In genomic region chr15:100918690-100919480, GRCh38 we compare ENCODE assay signal across 1 cellular context.
TF ChIP-seq lines count a peak whose summit lies in the region.

A gene with protein sequence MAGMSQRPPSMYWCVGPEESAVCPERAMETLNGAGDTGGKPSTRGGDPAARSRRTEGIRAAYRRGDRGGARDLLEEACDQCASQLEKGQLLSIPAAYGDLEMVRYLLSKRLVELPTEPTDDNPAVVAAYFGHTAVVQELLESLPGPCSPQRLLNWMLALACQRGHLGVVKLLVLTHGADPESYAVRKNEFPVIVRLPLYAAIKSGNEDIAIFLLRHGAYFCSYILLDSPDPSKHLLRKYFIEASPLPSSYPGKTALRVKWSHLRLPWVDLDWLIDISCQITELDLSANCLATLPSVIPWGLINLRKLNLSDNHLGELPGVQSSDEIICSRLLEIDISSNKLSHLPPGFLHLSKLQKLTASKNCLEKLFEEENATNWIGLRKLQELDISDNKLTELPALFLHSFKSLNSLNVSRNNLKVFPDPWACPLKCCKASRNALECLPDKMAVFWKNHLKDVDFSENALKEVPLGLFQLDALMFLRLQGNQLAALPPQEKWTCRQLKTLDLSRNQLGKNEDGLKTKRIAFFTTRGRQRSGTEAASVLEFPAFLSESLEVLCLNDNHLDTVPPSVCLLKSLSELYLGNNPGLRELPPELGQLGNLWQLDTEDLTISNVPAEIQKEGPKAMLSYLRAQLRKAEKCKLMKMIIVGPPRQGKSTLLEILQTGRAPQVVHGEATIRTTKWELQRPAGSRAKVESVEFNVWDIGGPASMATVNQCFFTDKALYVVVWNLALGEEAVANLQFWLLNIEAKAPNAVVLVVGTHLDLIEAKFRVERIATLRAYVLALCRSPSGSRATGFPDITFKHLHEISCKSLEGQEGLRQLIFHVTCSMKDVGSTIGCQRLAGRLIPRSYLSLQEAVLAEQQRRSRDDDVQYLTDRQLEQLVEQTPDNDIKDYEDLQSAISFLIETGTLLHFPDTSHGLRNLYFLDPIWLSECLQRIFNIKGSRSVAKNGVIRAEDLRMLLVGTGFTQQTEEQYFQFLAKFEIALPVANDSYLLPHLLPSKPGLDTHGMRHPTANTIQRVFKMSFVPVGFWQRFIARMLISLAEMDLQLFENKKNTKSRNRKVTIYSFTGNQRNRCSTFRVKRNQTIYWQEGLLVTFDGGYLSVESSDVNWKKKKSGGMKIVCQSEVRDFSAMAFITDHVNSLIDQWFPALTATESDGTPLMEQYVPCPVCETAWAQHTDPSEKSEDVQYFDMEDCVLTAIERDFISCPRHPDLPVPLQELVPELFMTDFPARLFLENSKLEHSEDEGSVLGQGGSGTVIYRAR (N-terminal part only) (plus strand): TSS chr15:100919357. CDS start chr15:100924633, 5,276 bp downstream.

TF ChIP-seq in A549, 52 proteins besides CTCF, POLR2A, EP300 and RAD21 (continued from another document):
- peak; percentile 82; the same call in 1 of the 2 replicates for TF ChIP-seq HMGXB4 (CRISPR knock-in tag; IDR thresholded peaks at IDR 0.05; ENCODE audit: borderline replicate concordance)
- no peak for TF ChIP-seq HOXB13 (CRISPR knock-in tag; IDR thresholded peaks at IDR 0.05; ENCODE audit: low read depth)
- TF ChIP-seq, protein P1, sequence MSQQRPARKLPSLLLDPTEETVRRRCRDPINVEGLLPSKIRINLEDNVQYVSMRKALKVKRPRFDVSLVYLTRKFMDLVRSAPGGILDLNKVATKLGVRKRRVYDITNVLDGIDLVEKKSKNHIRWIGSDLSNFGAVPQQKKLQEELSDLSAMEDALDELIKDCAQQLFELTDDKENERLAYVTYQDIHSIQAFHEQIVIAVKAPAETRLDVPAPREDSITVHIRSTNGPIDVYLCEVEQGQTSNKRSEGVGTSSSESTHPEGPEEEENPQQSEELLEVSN (IDR thresholded peaks at IDR 0.05; ENCODE audit: borderline replicate concordance, low read depth) = peak; percentile 68
- TF ChIP-seq, protein P2, sequence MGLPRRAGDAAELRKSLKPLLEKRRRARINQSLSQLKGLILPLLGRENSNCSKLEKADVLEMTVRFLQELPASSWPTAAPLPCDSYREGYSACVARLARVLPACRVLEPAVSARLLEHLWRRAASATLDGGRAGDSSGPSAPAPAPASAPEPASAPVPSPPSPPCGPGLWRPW (IDR thresholded peaks at IDR 0.05) = no peak
- no peak for TF ChIP-seq HOXB5 (CRISPR knock-in tag; IDR thresholded peaks at IDR 0.05)
- TF ChIP-seq BCL3 (IDR thresholded peaks at IDR 0.05) = peak; percentile 58; the same call in 1 of the 3 replicates
- no peak for TF ChIP-seq TP53 (CRISPR knock-in tag; IDR thresholded peaks at IDR 0.05)
- 0 out of 2 replicates have a peak, but pooled peaks have one; percentile 24 for TF ChIP-seq PBX3 (IDR thresholded peaks at IDR 0.05)
- TF ChIP-seq ESRRA (IDR thresholded peaks at IDR 0.05; ENCODE audit: borderline replicate concordance, low read length) = no peak
- no peak for TF ChIP-seq USF2 (IDR thresholded peaks at IDR 0.05)
- TF ChIP-seq RARB (CRISPR knock-in tag; IDR thresholded peaks at IDR 0.05) = no peak
- no peak for TF ChIP-seq KDM5A (IDR thresholded peaks at IDR 0.05)
- TF ChIP-seq, protein P3, sequence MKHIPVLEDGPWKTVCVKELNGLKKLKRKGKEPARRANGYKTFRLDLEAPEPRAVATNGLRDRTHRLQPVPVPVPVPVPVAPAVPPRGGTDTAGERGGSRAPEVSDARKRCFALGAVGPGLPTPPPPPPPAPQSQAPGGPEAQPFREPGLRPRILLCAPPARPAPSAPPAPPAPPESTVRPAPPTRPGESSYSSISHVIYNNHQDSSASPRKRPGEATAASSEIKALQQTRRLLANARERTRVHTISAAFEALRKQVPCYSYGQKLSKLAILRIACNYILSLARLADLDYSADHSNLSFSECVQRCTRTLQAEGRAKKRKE (CRISPR knock-in tag; IDR thresholded peaks at IDR 0.05; ENCODE audit: low read depth) = no peak
- TF ChIP-seq ZFP36 (IDR thresholded peaks at IDR 0.05; ENCODE audit: borderline replicate concordance, partially characterized antibody) = no peak
- no peak for TF ChIP-seq ZC3H11A (IDR thresholded peaks at IDR 0.05)
- no peak; the same call in 2 of the 3 replicates for TF ChIP-seq SMC3 (IDR thresholded peaks at IDR 0.05)
